8 cellular contexts compared by ENCODE assay signal in genomic region chr16:71461686-71462648, GRCh38. TPM values are rescaled to one million over a fixed set of nuclear protein-coding genes. Genes with fewer than 3 reads are reported as not detected.
DNase-seq lines count a peak whose midpoint lies in the region; ATAC-seq and TF ChIP-seq lines count a peak whose summit lies in the region.

TSS of gene ZNF23 (minus strand) at chr16:71462247. CDS start at chr16:71456796, 5,451 bp downstream.

- peaks cover 22% of the 10 kb centered on the region for H3K4me1 Mint-ChIP-seq in activated CD8-positive, alpha-beta T cell treated with anti-CD3 and anti-CD28 coated beads, Interleukin-2, amount 10 ng/mL, durations not matched to agents 7 days and 5 days (ENCODE audit: low read depth)

- WGBS in ectodermal cell, 2 experiments: 1% methylated on average over 52 of the region's 52 CpGs
- WGBS in lung, 2 donors: 1% methylated on average over 50 to 52 of the region's 52 CpGs

- peak; percentile 96 for ATAC-seq in GM19043 (IDR thresholded peaks at IDR 0.05; ENCODE audit: low read depth, unreplicated experiment)
- peak; percentile 97 for ATAC-seq in HG03354 (IDR thresholded peaks at IDR 0.05; ENCODE audit: poor library complexity, severe bottlenecking, unreplicated experiment)
- peak; percentile 98 for ATAC-seq in activated CD8-positive, alpha-beta T cell treated with anti-CD3 and anti-CD28 coated beads, Interleukin-2, amount 10 ng/mL, durations not matched to agents 7 days and 5 days
- ATAC-seq in lung (ENCODE audit: insufficient read depth, low FRiP score): peak; percentile 100

- peaks cover 14 to 21% (median 15%) of the 10 kb centered on the region in 10 experiments for H3K4me1 ChIP-seq in BLaER1 treated with 17β-estradiol and CSF1 and Interleukin-3, amounts not matched to agents 10 nM and 100 nM
- peaks cover 6% of the 10 kb centered on the region for H3K4me1 ChIP-seq in ectodermal cell (ENCODE audit: control insufficient read depth, insufficient read depth, low read length)
- peaks cover 0 to 5% of the 10 kb centered on the region in 2 donors for H3K4me1 ChIP-seq in lung (ENCODE audit: control insufficient read depth in 2 of 2, insufficient read depth in 2 of 2, low read length in 2 of 2)

- H4K20me1 ChIP-seq in BLaER1 treated with 17β-estradiol and CSF1 and Interleukin-3, amounts not matched to agents 10 nM and 100 nM: peaks cover 0 to 16% (median 4%) of the 10 kb centered on the region in 11 experiments; a peak in 6 of 22 replicates

- POLR2A ChIA-PET in activated CD8-positive, alpha-beta T cell treated with anti-CD3 and anti-CD28 coated beads, Interleukin-2, amount 10 ng/mL, durations not matched to agents 7 days and 5 days (lab: Charles Lee): interaction anchor here (0.5 to 1.7 kb wide), 3 partner anchors 20 to 90 kb away, joined by 3 to 8 read pairs (median 4); no protein-coding TSS in a partner anchor

- H3K9me3 ChIP-seq in BLaER1 treated with 17β-estradiol and CSF1 and Interleukin-3, amounts not matched to agents 10 nM and 100 nM (replicated peaks in 1 of 11): no peaks in the 10 kb centered on the region
- H3K9me3 ChIP-seq in ectodermal cell (ENCODE audit: control insufficient read depth, low read length) (no peaks in the 10 kb centered on the region), lung (ENCODE audit: control insufficient read depth in 2 of 2, insufficient read depth in 1 of 2, low read length in 1 of 2) (no peaks in the 10 kb centered on the region)

- peak within 1 kb of the TSS; percentile 74 to 94 (median 81) for H3K4me3 ChIP-seq in BLaER1 treated with 17β-estradiol and CSF1 and Interleukin-3, amounts not matched to agents 10 nM and 100 nM
- H3K4me3 ChIP-seq in ectodermal cell (ENCODE audit: insufficient read depth, low read depth, low read length) (peak within 1 kb of the TSS; percentile 89), lung (peak within 1 kb of the TSS; percentile 98)

- DNase-seq in NCI-H748 (lab: John Stamatoyannopoulos, UW; ENCODE audit: unreplicated experiment): peak; percentile 77
- peak; percentile 82 for DNase-seq in activated CD8-positive, alpha-beta T cell treated with anti-CD3 and anti-CD28 coated beads, Interleukin-2, amount 10 ng/mL, durations not matched to agents 7 days and 5 days
- peak; percentile 87 for DNase-seq in lung (ENCODE audit: low spot score)
- peak; percentile 64 to 77 (median 69) for DNase-seq in stimulated activated CD4-positive, alpha-beta T cell treated with anti-CD3 and anti-CD28 coated beads, TNF-alpha, amount 100 ng/mL, for 24 hours (ENCODE audit: low read depth in 3 of 3)

- CTCF ChIA-PET in activated CD8-positive, alpha-beta T cell treated with anti-CD3 and anti-CD28 coated beads, Interleukin-2, amount 10 ng/mL, durations not matched to agents 7 days and 5 days (lab: Charles Lee): interaction anchor here (0.7 to 3.5 kb wide), 6 partner anchors 19 to 149 kb away, joined by 3 to 14 read pairs (median 6); no protein-coding TSS in a partner anchor

- H3K27ac Mint-ChIP-seq in activated CD8-positive, alpha-beta T cell treated with anti-CD3 and anti-CD28 coated beads, Interleukin-2, amount 10 ng/mL, durations not matched to agents 7 days and 5 days: peak within 1 kb of the TSS; percentile 89

- no peaks in the 10 kb centered on the region for H3K27me3 ChIP-seq in BLaER1 treated with 17β-estradiol and CSF1 and Interleukin-3, amounts not matched to agents 10 nM and 100 nM
- H3K27me3 ChIP-seq in ectodermal cell (ENCODE audit: control insufficient read depth, insufficient read depth, low read length, poor library complexity, severe bottlenecking): no peaks in the 10 kb centered on the region
- no peaks in the 10 kb centered on the region for H3K27me3 ChIP-seq in lung (ENCODE audit: control insufficient read depth, insufficient read depth)

- H3K4me2 ChIP-seq in BLaER1 treated with 17β-estradiol and CSF1 and Interleukin-3, amounts not matched to agents 10 nM and 100 nM: peak within 1 kb of the TSS; percentile 78 to 99 (median 94)

- H3K9ac ChIP-seq in BLaER1 treated with 17β-estradiol and CSF1 and Interleukin-3, amounts not matched to agents 10 nM and 100 nM: peak within 1 kb of the TSS; percentile 83 to 91 (median 87)

- TF ChIP-seq CTCF in lung (IDR thresholded peaks at IDR 0.05; ENCODE audit: control extremely low read depth, extremely low read depth): no peak

- peak within 1 kb of the TSS; percentile 86 for H3K4me3 Mint-ChIP-seq in activated CD8-positive, alpha-beta T cell treated with anti-CD3 and anti-CD28 coated beads, Interleukin-2, amount 10 ng/mL, durations not matched to agents 7 days and 5 days

- H3K9me3 Mint-ChIP-seq in activated CD8-positive, alpha-beta T cell treated with anti-CD3 and anti-CD28 coated beads, Interleukin-2, amount 10 ng/mL, durations not matched to agents 7 days and 5 days (ENCODE audit: insufficient read depth): no peaks in the 10 kb centered on the region

- no peaks in the 10 kb centered on the region for H3K36me3 Mint-ChIP-seq in activated CD8-positive, alpha-beta T cell treated with anti-CD3 and anti-CD28 coated beads, Interleukin-2, amount 10 ng/mL, durations not matched to agents 7 days and 5 days (ENCODE audit: low read depth)

- no peaks in the 10 kb centered on the region for H3K27me3 Mint-ChIP-seq in activated CD8-positive, alpha-beta T cell treated with anti-CD3 and anti-CD28 coated beads, Interleukin-2, amount 10 ng/mL, durations not matched to agents 7 days and 5 days (ENCODE audit: low read depth)

- peaks cover 0 to 8% (median 1%) of the 10 kb centered on the region in 11 experiments; a peak in 9 of 22 replicates for H3K36me3 ChIP-seq in BLaER1 treated with 17β-estradiol and CSF1 and Interleukin-3, amounts not matched to agents 10 nM and 100 nM
- H3K36me3 ChIP-seq in ectodermal cell (ENCODE audit: control insufficient read depth, insufficient read depth, low read length) (no peaks in the 10 kb centered on the region), lung (ENCODE audit: control insufficient read depth in 2 of 2, insufficient read depth in 2 of 2, low read length in 2 of 2) (no peaks in the 10 kb centered on the region)

- H3K27ac ChIP-seq in BLaER1 treated with 17β-estradiol and CSF1 and Interleukin-3, amounts not matched to agents 10 nM and 100 nM: peak within 1 kb of the TSS; percentile 65 to 91 (median 84); a peak in 21 of 22 replicates
- H3K27ac ChIP-seq in ectodermal cell (ENCODE audit: insufficient read depth, low read depth, low read length, poor library complexity, severe bottlenecking) (peak within 1 kb of the TSS; percentile 30), lung (ENCODE audit: low read depth in 1 of 2, low read length in 1 of 2) (peak within 1 kb of the TSS; percentile 80 to 97)

RNA-seq across cellular contexts. Expression of gene ZNF23, which starts in this region (rescaled TPM):
- 1 to 10 TPM; 7.9 to 8.7 TPM for total RNA-seq in activated CD8-positive, alpha-beta T cell treated with anti-CD3 and anti-CD28 coated beads, Interleukin-2, amount 10 ng/mL, durations not matched to agents 7 days and 5 days
- polyA plus RNA-seq in ectodermal cell (2013, experiment 1 of 4): 14.6 TPM
- 12.8 TPM for polyA plus RNA-seq in ectodermal cell (2013, experiment 2 of 4)
- polyA plus RNA-seq in ectodermal cell (2013, experiment 3 of 4): 10.9 TPM
- 11.9 TPM for polyA plus RNA-seq in ectodermal cell (2013, experiment 4 of 4)
- 10 to 100 TPM in 1 of 2 donors, 1 to 10 TPM in 1; 8.9 to 14.5 TPM for total RNA-seq in lung
- 10 to 100 TPM in 1 of 2 donors, 1 to 10 TPM in 1; 4.9 to 12.8 TPM for polyA plus RNA-seq in lung

Comparison
In these comparisons a context has a peak if more than half of its experiments do, and no peak if none do; other contexts are left out.
1. Peak in every context shown above with its lines: DNase-seq, ATAC-seq, H3K4me3 ChIP-seq and H3K27ac ChIP-seq.
2. H3K27ac ChIP-seq: peak in every context shown above with its lines; median percentile 88 in lung; 84 in BLaER1 treated with 17β-estradiol and CSF1 and Interleukin-3, amounts not matched to agents 10 nM and 100 nM; 30 in ectodermal cell.